Comparison of ENCODE assay signal across 16 cellular contexts in genomic region chr7:26102176-26102575, GRCh38. TPM values are rescaled to one million over a fixed set of nuclear protein-coding genes. Genes with fewer than 3 reads are reported as not detected.
A peak's percentile ranks its signal among the peaks of the same experiment; 100 is the strongest.
DNase-seq lines count a peak whose midpoint lies in the region; TF ChIP-seq lines count a peak whose summit lies in the region.
"Had no signal": no experiment of that assay in that cellular context is flagged by ENCODE, and none has a peak within 500 bp of the region (broad histone marks: within the 10 kb centered on the region; RNA-seq: fewer than 3 reads in every experiment).

No MANE protein-coding gene starts in this region.

- H4K5ac ChIP-seq in mesendoderm (ENCODE audit: low read length) (no peak overlapping the region), H9 (ENCODE audit: insufficient read length, low read depth, low read length) (no peak overlapping the region)

- H4K91ac ChIP-seq in H9 (ENCODE audit: insufficient read length, low read depth, low read length): no peak overlapping the region

- peak overlapping the region; percentile 67 for H3K27ac ChIP-seq in WERI-Rb-1
- H3K27ac ChIP-seq in mesendoderm (ENCODE audit: low read depth, low read length): no peak overlapping the region
- H3K27ac ChIP-seq in tibial artery: no peak overlapping the region
- no peak overlapping the region for H3K27ac ChIP-seq in caudate nucleus (ENCODE audit: low read depth, low read length)
- H3K27ac ChIP-seq in H9 (ENCODE audit: insufficient read length, low read depth, low read length): no peak overlapping the region

- H3K56ac ChIP-seq in mesendoderm (ENCODE audit: low read length) (peak overlapping the region; percentile 25), H9 (ENCODE audit: insufficient read length, low read depth, low read length) (no peak overlapping the region)

- H3K79me2 ChIP-seq in mesendoderm (ENCODE audit: control insufficient read depth, insufficient read depth, low read length) (no peaks in the 10 kb centered on the region), H9 (ENCODE audit: insufficient read depth, low read length) (no peaks in the 10 kb centered on the region)

- H3K4ac ChIP-seq in mesendoderm (ENCODE audit: low read depth, low read length): no peak overlapping the region
- no peak overlapping the region for H3K4ac ChIP-seq in H9 (ENCODE audit: low read depth, low read length)

- no peaks in the 10 kb centered on the region for H3K23me2 ChIP-seq in H9 (ENCODE audit: insufficient read length, low read depth, low read length, poor library complexity, severe bottlenecking)

- no peaks in the 10 kb centered on the region for H3K36me3 ChIP-seq in WERI-Rb-1
- no peaks in the 10 kb centered on the region for H3K36me3 ChIP-seq in mesendoderm (ENCODE audit: control insufficient read depth, insufficient read depth, low read length)
- H3K36me3 ChIP-seq in tibial artery: no peaks in the 10 kb centered on the region

- H3K9ac ChIP-seq in mesendoderm (ENCODE audit: low read length) (no peak overlapping the region), H9 (ENCODE audit: extremely low read depth, insufficient read length, low read length) (no peak overlapping the region)

- H3K9me3 ChIP-seq in WERI-Rb-1 (ENCODE audit: severe bottlenecking): peaks cover 4% of the 10 kb centered on the region
- no peaks in the 10 kb centered on the region for H3K9me3 ChIP-seq in tibial artery
- H3K9me3 ChIP-seq in H9 (ENCODE audit: control insufficient read depth, low read depth, low read length): no peaks in the 10 kb centered on the region

- H3K4me3 ChIP-seq in WERI-Rb-1 (ENCODE audit: low read depth, low read length) (0 out of 2 replicates have a peak overlapping the region, but pooled peaks have one; percentile 7), mesendoderm (ENCODE audit: low read length) (no peak overlapping the region), tibial artery (peak overlapping the region; percentile 14 to 31)

- no peak overlapping the region for H2AFZ ChIP-seq in H9 (ENCODE audit: low read length)

- no peaks in the 10 kb centered on the region for H3K27me3 Mint-ChIP-seq in activated naive CD4-positive, alpha-beta T cell treated with anti-CD3 and anti-CD28 coated beads for 36 hours (ENCODE audit: low read depth)
- H3K27me3 Mint-ChIP-seq in H9 (ENCODE audit: low read depth): peaks cover 2% of the 10 kb centered on the region; the same call in 1 of the 2 replicates

- H3K23ac ChIP-seq in mesendoderm (ENCODE audit: low read length): no peak overlapping the region
- H3K23ac ChIP-seq in H9 (ENCODE audit: insufficient read length, low read depth, low read length): no peak overlapping the region

- H2AK5ac ChIP-seq in mesendoderm (ENCODE audit: low read length): no peak overlapping the region
- no peak overlapping the region for H2AK5ac ChIP-seq in H9 (ENCODE audit: insufficient read length, low read length)

- no peak overlapping the region for H3T11ph ChIP-seq in H9 (ENCODE audit: low read length)

- intact Hi-C loops in activated naive CD4-positive, alpha-beta T cell treated with anti-CD3 and anti-CD28 coated beads for 36 hours (cut with micrococcal nuclease): no loop called here
- intact Hi-C loops in tibial artery (cut with DNase I; ENCODE audit: low total_unique reads): no loop called here

- no peaks in the 10 kb centered on the region for H3K79me1 ChIP-seq in mesendoderm (ENCODE audit: low read length)
- H3K79me1 ChIP-seq in H9 (ENCODE audit: insufficient read depth, low read depth, low read length, poor library complexity, severe bottlenecking): no peaks in the 10 kb centered on the region

- H3K4me1 Mint-ChIP-seq in activated naive CD4-positive, alpha-beta T cell treated with anti-CD3 and anti-CD28 coated beads for 36 hours (ENCODE audit: low read depth): peaks cover 43% of the 10 kb centered on the region
- peaks cover 23 to 33% of the 10 kb centered on the region in 2 experiments for H3K4me1 Mint-ChIP-seq in H9

- DNase-seq in activated naive CD4-positive, alpha-beta T cell treated with anti-CD3 and anti-CD28 coated beads for 36 hours: no peak
- DNase-seq in activated naive CD4-positive, alpha-beta T cell (lab: John Stamatoyannopoulos, UW): no peak
- no peak for DNase-seq in WERI-Rb-1
- peak; percentile 36 for DNase-seq in mesendoderm
- no peak for DNase-seq in tibial artery
- no peak for DNase-seq in SK-N-DZ (ENCODE audit: low spot score)
- DNase-seq in caudate nucleus (lab: John Stamatoyannopoulos, UW): no peak
- no peak for DNase-seq in H9
- DNase-seq: activated gamma-delta T cell, DMS79 treated with DMSO at 0.1 percent for 48 hours, HFFc6, NCI-H1048, NCI-H2227 treated with DMSO at 0.1 percent for 48 hours, OCI-M1, SW 1271 had no signal

- H2BK20ac ChIP-seq in H9 (ENCODE audit: low read depth, low read length, poor library complexity, severe bottlenecking): no peak overlapping the region

- no peak overlapping the region for H2BK15ac ChIP-seq in mesendoderm (replicated peaks; ENCODE audit: low read depth)
- H2BK15ac ChIP-seq in H9 (ENCODE audit: low read depth, low read length): no peak overlapping the region

- TF ChIP-seq CTCF in WERI-Rb-1 (IDR thresholded peaks at IDR 0.05; ENCODE audit: low read depth, low read length) (no peak), tibial artery (IDR thresholded peaks at IDR 0.05) (no peak), H9 (conservative IDR thresholded peaks at IDR 0.05) (no peak)

- no peak overlapping the region for H2BK12ac ChIP-seq in H9 (ENCODE audit: insufficient read length, low read depth, low read length)

- peak overlapping the region; percentile 90 for H3K27ac Mint-ChIP-seq in activated naive CD4-positive, alpha-beta T cell treated with anti-CD3 and anti-CD28 coated beads for 36 hours
- no peak overlapping the region; a peak in 1 of 7 replicates for H3K27ac Mint-ChIP-seq in H9
- H3K27ac Mint-ChIP-seq: HFFc6 had no signal

- H3K9me3 Mint-ChIP-seq in activated naive CD4-positive, alpha-beta T cell treated with anti-CD3 and anti-CD28 coated beads for 36 hours: no peaks in the 10 kb centered on the region
- no peaks in the 10 kb centered on the region for H3K9me3 Mint-ChIP-seq in H9
- H3K9me3 Mint-ChIP-seq: central memory CD8-positive, alpha-beta T cell; HFFc6 had no signal

- CTCF ChIA-PET in activated naive CD4-positive, alpha-beta T cell treated with anti-CD3 and anti-CD28 coated beads for 36 hours (lab: Charles Lee): interaction anchor here (1.5 kb wide), 2 partner anchors 11 to 91 kb away, joined by 5 read pairs; no protein-coding TSS in a partner anchor

- H2BK120ac ChIP-seq in mesendoderm (ENCODE audit: low read depth, low read length) (no peak overlapping the region), H9 (ENCODE audit: low read depth, low read length, poor library complexity, severe bottlenecking) (no peak overlapping the region)

- no peak overlapping the region for H3K14ac ChIP-seq in H9 (ENCODE audit: insufficient read depth, low read length)

- H4K8ac ChIP-seq in mesendoderm (ENCODE audit: low read depth, low read length) (no peak overlapping the region), H9 (replicated peaks; ENCODE audit: insufficient read length, low read depth, low read length) (no peak overlapping the region)

- peaks cover 8% of the 10 kb centered on the region for H3K4me1 ChIP-seq in mesendoderm (ENCODE audit: control insufficient read depth, low read depth, low read length)
- peaks cover 0 to 6% (median 2%) of the 10 kb centered on the region in 4 donors for H3K4me1 ChIP-seq in tibial artery
- peaks cover 6% of the 10 kb centered on the region; the same call in 1 of the 2 replicates for H3K4me1 ChIP-seq in H9 (ENCODE audit: insufficient read depth, low read length)

- H3K36me3 Mint-ChIP-seq in activated naive CD4-positive, alpha-beta T cell treated with anti-CD3 and anti-CD28 coated beads for 36 hours (ENCODE audit: low read depth): no peaks in the 10 kb centered on the region
- no peaks in the 10 kb centered on the region for H3K36me3 Mint-ChIP-seq in H9 (ENCODE audit: insufficient read depth in 1 of 3, low read depth in 3 of 3)

- H2BK5ac ChIP-seq in mesendoderm (ENCODE audit: low read length): no peak overlapping the region
- H2BK5ac ChIP-seq in H9 (ENCODE audit: insufficient read length, low read length): no peak overlapping the region

- H4K20me1 ChIP-seq in H9 (ENCODE audit: control insufficient read depth, insufficient read depth, insufficient read length): no peaks in the 10 kb centered on the region

- H3K27me3 ChIP-seq in WERI-Rb-1 (ENCODE audit: insufficient read depth, low read depth, severe bottlenecking): no peaks in the 10 kb centered on the region
- H3K27me3 ChIP-seq in mesendoderm (ENCODE audit: insufficient read depth, low read length, poor library complexity): no peaks in the 10 kb centered on the region
- peaks cover 0 to 4% of the 10 kb centered on the region in 2 donors for H3K27me3 ChIP-seq in tibial artery
- H3K27me3 ChIP-seq in H9 (ENCODE audit: insufficient read depth, low read length): no peaks in the 10 kb centered on the region

- peak overlapping the region; percentile 82 for H3K4me3 Mint-ChIP-seq in activated naive CD4-positive, alpha-beta T cell treated with anti-CD3 and anti-CD28 coated beads for 36 hours
- H3K4me3 Mint-ChIP-seq in H9: no peak overlapping the region; a peak in 1 of 5 replicates

- WGBS in mesendoderm (ENCODE audit: extremely low coverage, insufficient coverage, low lambda C conversion rate): no CpG with 5 or more reads among the region's 4 CpGs
- no CpG with 5 or more reads among the region's 4 CpGs for WGBS in H9 (ENCODE audit: extremely low coverage, insufficient read length, low lambda C conversion rate)

- H3K4me2 ChIP-seq in mesendoderm (ENCODE audit: low read length) (no peak overlapping the region), H9 (ENCODE audit: insufficient read depth, insufficient read length, low read length) (no peak overlapping the region)

- no peak overlapping the region for H3K18ac ChIP-seq in mesendoderm (ENCODE audit: low read length)
- H3K18ac ChIP-seq in H9 (ENCODE audit: insufficient read length, low read depth, low read length): no peak overlapping the region

RNA-seq across cellular contexts. Expression of gene NFE2L3, which starts 49.8 kb away (rescaled TPM):
- total RNA-seq in activated naive CD4-positive, alpha-beta T cell treated with anti-CD3 and anti-CD28 coated beads for 36 hours: 10 to 100 TPM; 12.5 to 12.9 TPM
- polyA plus RNA-seq in mesendoderm (2013, experiment 1 of 2): 34.7 TPM
- polyA plus RNA-seq in mesendoderm (2013, experiment 2 of 2): 36.5 TPM
- 30.8 and 33.6 TPM in 2 replicates for polyA plus RNA-seq in SK-N-DZ (2014; cell fraction: cytosol; rRNA removed)
- polyA plus RNA-seq in SK-N-DZ (2014; cell fraction: nucleus; rRNA removed): 19.5 and 23.0 TPM in 2 replicates
- 46.1 and 46.9 TPM in 2 replicates for total RNA-seq in H9 (2021)
